Comparison of ENCODE assay signal across 27 cellular contexts in genomic region chr1:47669081-47669585, GRCh38.
"Had no signal": no experiment of that assay in that cellular context is flagged by ENCODE, and none has a peak within 500 bp of the region (broad histone marks: within the 10 kb centered on the region; RNA-seq: fewer than 3 reads in every experiment).

No MANE protein-coding gene starts in this region.

- ATAC-seq: activated T-cell treated with anti-CD3 and anti-CD28 coated beads, Interleukin-2, amount 50 U/mL, for 72 hours; body of pancreas; Panc1; Right ventricle myocardium inferior had no signal

- H3K4me1 Mint-ChIP-seq: activated CD4-positive, alpha-beta T cell treated with anti-CD3 and anti-CD28 coated beads, Interleukin-2, amount 10 ng/mL, durations not matched to agents 7 days and 5 days; activated naive CD4-positive, alpha-beta T cell treated with anti-CD3 and anti-CD28 coated beads, Interleukin-2, amount 50 U/mL, for 24 hours had no signal

- H3K27ac ChIP-seq: ascending aorta, body of pancreas, KMS-11, SK-N-MC, VCaP had no signal

- H3K36me3 Mint-ChIP-seq: activated CD4-positive, alpha-beta memory T cell treated with anti-CD3 and anti-CD28 coated beads for 36 hours had no signal

- DNase-seq: activated CD4-positive, alpha-beta memory T cell treated with anti-CD3 and anti-CD28 coated beads for 36 hours; activated CD4-positive, alpha-beta T cell treated with anti-CD3 and anti-CD28 coated beads, Interleukin-2, amount 10 ng/mL, durations not matched to agents 7 days and 5 days; activated CD4-positive, CD25-positive, alpha-beta regulatory T cell; activated CD8-positive, alpha-beta memory T cell treated with anti-CD3 and anti-CD28 coated beads, Interleukin-2, amount 50 U/mL, for 4 hours; activated gamma-delta T cell treated with Interleukin-2 at 50 U/mL for 16 hours; activated T-cell treated with anti-CD3 and anti-CD28 coated beads, Interleukin-2, amount 50 U/mL, for 72 hours; body of pancreas; MG63; NCI-H1105; NCI-H1436; NCI-H1694 treated with DMSO at 0.1 percent for 48 hours; NCI-H2029 treated with DMSO at 0.1 percent for 48 hours; NCI-H345; NCI-H510A; NCI-H69; NK-92 treated with Interleukin-12 subunit alpha and Interleukin-12 subunit beta, amount 100 ng/mL, for 24 hours; OCI-M1; RPMI8226; T-helper 1 cell had no signal

- H3K36me3 ChIP-seq: ascending aorta, MG63 had no signal

- H3K4me3 Mint-ChIP-seq: activated CD4-positive, alpha-beta memory T cell treated with anti-CD3 and anti-CD28 coated beads for 36 hours; activated CD4-positive, alpha-beta T cell treated with anti-CD3 and anti-CD28 coated beads, Interleukin-2, amount 10 ng/mL, durations not matched to agents 7 days and 5 days; activated naive CD4-positive, alpha-beta T cell treated with anti-CD3 and anti-CD28 coated beads, Interleukin-2, amount 50 U/mL, for 24 hours; activated T-cell treated with anti-CD3 and anti-CD28 coated beads, Interleukin-2, amount 50 U/mL, for 72 hours had no signal

- H3K27me3 ChIP-seq: ascending aorta, body of pancreas, MG63 had no signal

- H3K9ac ChIP-seq: KMS-11 had no signal

- H3K27ac Mint-ChIP-seq: activated CD4-positive, alpha-beta memory T cell treated with anti-CD3 and anti-CD28 coated beads for 36 hours; activated CD4-positive, alpha-beta T cell treated with anti-CD3 and anti-CD28 coated beads, Interleukin-2, amount 10 ng/mL, durations not matched to agents 7 days and 5 days; activated naive CD4-positive, alpha-beta T cell treated with anti-CD3 and anti-CD28 coated beads, Interleukin-2, amount 50 U/mL, for 24 hours; activated T-cell treated with anti-CD3 and anti-CD28 coated beads, Interleukin-2, amount 50 U/mL, for 72 hours; activated T-helper 2 cell treated with anti-CD3 and anti-CD28 coated beads, Interferon-gamma antibody, Interleukin-2, Interleukin-4, amounts not matched to agents 10 μg/mL and 5 μg/mL and 100 μg/mL, durations not matched to agents 14 hours and 24 hours and 36 hours had no signal

- H3K4me3 ChIP-seq: ascending aorta, body of pancreas, MG63, SK-N-MC had no signal

- H3K4me2 ChIP-seq: KMS-11 had no signal

- H3K9me3 ChIP-seq: ascending aorta, body of pancreas, MG63 had no signal

- H3K4me1 ChIP-seq: ascending aorta, body of pancreas had no signal
